In the genomic region with DNA sequence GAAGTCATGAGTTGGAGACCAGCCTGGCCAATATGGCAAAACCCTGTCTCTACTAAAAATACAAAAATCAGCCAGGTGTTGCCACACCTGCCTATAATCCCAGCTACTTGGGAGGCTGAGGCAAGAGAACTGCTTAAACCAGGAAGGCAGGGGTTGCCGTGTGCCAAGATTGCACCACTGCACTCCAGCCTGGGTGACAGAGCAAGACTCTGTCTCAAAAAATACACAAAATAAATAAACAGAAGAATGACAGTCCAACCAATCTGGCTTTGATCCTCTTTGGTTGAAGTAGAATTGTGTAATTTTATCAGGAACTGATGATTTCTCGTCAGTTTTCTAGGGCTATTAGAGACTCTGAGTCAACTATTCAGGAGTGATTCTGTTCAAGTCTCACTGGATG, we compare ENCODE assay signal across 24 cellular contexts.
DNase-seq lines count a peak whose midpoint lies in the region; ATAC-seq, FAIRE-seq and TF ChIP-seq lines count a peak whose summit lies in the region.
"Had no signal": no experiment of that assay in that cellular context is flagged by ENCODE, and none has a peak within 500 bp of the region (broad histone marks: within the 10 kb centered on the region; RNA-seq: fewer than 3 reads in every experiment).

No MANE protein-coding gene starts in this region.

- DNase-seq in MCF 10A (ENCODE audit: unreplicated experiment) (peak; percentile 8), mammary epithelial cell (no peak), HepG2 (ENCODE audit: low spot score) (peak; percentile 16), progenitor cell of endocrine pancreas (ENCODE audit: low spot score, unreplicated experiment) (no peak), GM12892 (ENCODE audit: insufficient read length) (no peak)
- DNase-seq: 8988T; ACHN; AML-193; BE2C; CD4-positive, alpha-beta T cell; CD8-positive, alpha-beta memory T cell; DMS 273 treated with DMSO at 0.1 percent for 48 hours; DMS79; GF-D8; GM23248; H7; HCEC 1CT had no signal

- H3K4me1 ChIP-seq in mammary epithelial cell (ENCODE audit: insufficient read depth, low read length), result no peaks in the 10 kb centered on the region
- H3K4me1 ChIP-seq in HepG2 (ENCODE audit: insufficient read depth, low read length), result peaks cover 8% of the 10 kb centered on the region; the same call in 1 of the 2 replicates
- H3K4me1 ChIP-seq: A549, BE2C had no signal

- no peak overlapping the region for H3K4me3 Mint-ChIP-seq in MCF 10A (ENCODE audit: unreplicated experiment)
- H3K4me3 Mint-ChIP-seq in progenitor cell of endocrine pancreas (ENCODE audit: low read depth), result no peak overlapping the region
- H3K4me3 Mint-ChIP-seq: CD14-positive monocyte; CD4-positive, alpha-beta T cell; CD8-positive, alpha-beta memory T cell had no signal

- intact Hi-C loops in MCF 10A (cut with micrococcal nuclease), result no loop called here
- intact Hi-C loops in mammary epithelial cell (cut with micrococcal nuclease), result no loop called here
- intact Hi-C loops in HepG2 (cut with micrococcal nuclease; ENCODE audit: unreplicated experiment), result no loop called here

- TF ChIP-seq POLR2A in HepG2 (IDR thresholded peaks at IDR 0.05; ENCODE audit: insufficient read depth in 1 of 2, low read depth in 2 of 2, low read length in 2 of 2) (no peak), GM12892 (IDR thresholded peaks at IDR 0.05; ENCODE audit: low read depth, low read length) (no peak)

- 98% methylated on average over 2 of the region's 2 CpGs for WGBS in mammary epithelial cell (ENCODE audit: low coverage, missing lambda C conversion rate)
- WGBS in HepG2 (ENCODE audit: low lambda C conversion rate), result 61% methylated on average over 2 of the region's 2 CpGs

- FAIRE-seq in HepG2 (lab: Jason Lieb, UNC) (peak; percentile 42), GM12892 (lab: Jason Lieb, UNC) (no peak)
- FAIRE-seq: A549, D721Med, GM12891, H1 had no signal

- H3K9me3 Mint-ChIP-seq in MCF 10A (ENCODE audit: unreplicated experiment) (no peaks in the 10 kb centered on the region), progenitor cell of endocrine pancreas (ENCODE audit: low read depth) (no peaks in the 10 kb centered on the region)
- H3K9me3 Mint-ChIP-seq: CD4-positive, alpha-beta T cell; CD8-positive, alpha-beta memory T cell had no signal

- H3K27me3 ChIP-seq in mammary epithelial cell (ENCODE audit: insufficient read depth, low read length) (no peaks in the 10 kb centered on the region), HepG2 (ENCODE audit: control insufficient read depth in 1 of 2, insufficient read depth in 2 of 2, low read length in 2 of 2) (no peaks in the 10 kb centered on the region)
- H3K27me3 ChIP-seq: BE2C; BLaER1 treated with 17β-estradiol and CSF1 and Interleukin-3, amounts not matched to agents 10 nM and 100 nM had no signal

- H3K4me3 ChIP-seq in mammary epithelial cell (replicated peaks in 1 of 3; ENCODE audit: insufficient read depth in 1 of 3, low read depth in 2 of 3, low read length in 3 of 3) (no peak overlapping the region), HepG2 (replicated peaks in 1 of 3; ENCODE audit: insufficient read depth in 1 of 3, low read depth in 2 of 3, low read length in 3 of 3) (no peak overlapping the region)
- H3K4me3 ChIP-seq: A549; BLaER1 treated with 17β-estradiol and CSF1 and Interleukin-3, amounts not matched to agents 10 nM and 100 nM; GM23248 had no signal

- H3K4me1 Mint-ChIP-seq in MCF 10A (ENCODE audit: insufficient read depth, unreplicated experiment) (no peaks in the 10 kb centered on the region), progenitor cell of endocrine pancreas (ENCODE audit: low read depth) (no peaks in the 10 kb centered on the region)
- H3K4me1 Mint-ChIP-seq: CD14-positive monocyte had no signal

- H3K36me3 ChIP-seq in mammary epithelial cell (ENCODE audit: insufficient read depth, low read length) (peaks cover 4% of the 10 kb centered on the region), HepG2 (replicated peaks in 1 of 2; ENCODE audit: control insufficient read depth in 1 of 2, insufficient read depth in 2 of 2, low read length in 2 of 2) (peaks cover 24 to 53% of the 10 kb centered on the region in 2 experiments)

- H4K20me1 ChIP-seq in mammary epithelial cell (ENCODE audit: insufficient read depth, low read length) (no peaks in the 10 kb centered on the region), HepG2 (ENCODE audit: insufficient read depth, low read length) (no peaks in the 10 kb centered on the region)

- H3K36me3 Mint-ChIP-seq in MCF 10A (ENCODE audit: insufficient read depth, unreplicated experiment), result peaks cover 52% of the 10 kb centered on the region
- H3K36me3 Mint-ChIP-seq in progenitor cell of endocrine pancreas (ENCODE audit: insufficient read depth), result peaks cover 14% of the 10 kb centered on the region

- H3K9ac ChIP-seq in mammary epithelial cell (ENCODE audit: insufficient read depth, low read length), result no peak overlapping the region
- H3K9ac ChIP-seq in HepG2 (ENCODE audit: insufficient read depth, low read depth, low read length), result no peak overlapping the region
- H3K9ac ChIP-seq: BLaER1 treated with 17β-estradiol and CSF1 and Interleukin-3, amounts not matched to agents 10 nM and 100 nM; GM23248 had no signal

- TF ChIP-seq EP300 in HepG2 (IDR thresholded peaks at IDR 0.05; ENCODE audit: low read depth in 2 of 2, low read length in 2 of 2) (no peak), HepG2 (CRISPR knock-in tag; IDR thresholded peaks at IDR 0.05; ENCODE audit: borderline replicate concordance) (no peak)

- H3K9me3 ChIP-seq in mammary epithelial cell (replicated peaks; ENCODE audit: insufficient read depth, low read length) (no peaks in the 10 kb centered on the region), HepG2 (ENCODE audit: low read length) (no peaks in the 10 kb centered on the region)
- H3K9me3 ChIP-seq: A549; BE2C; BLaER1 treated with 17β-estradiol and CSF1 and Interleukin-3, amounts not matched to agents 10 nM and 100 nM had no signal

- H3K27me3 Mint-ChIP-seq in MCF 10A (ENCODE audit: insufficient read depth, unreplicated experiment), result no peaks in the 10 kb centered on the region
- no peaks in the 10 kb centered on the region for H3K27me3 Mint-ChIP-seq in progenitor cell of endocrine pancreas
- H3K27me3 Mint-ChIP-seq: CD4-positive, alpha-beta T cell; CD8-positive, alpha-beta memory T cell had no signal

- POLR2A ChIA-PET in MCF 10A (lab: Yijun Ruan, JAX), result interaction anchor here (1.0 kb wide), 1 partner anchor 50 kb away, joined by 3 read pairs; no protein-coding TSS in a partner anchor
- POLR2A ChIA-PET in HepG2 (lab: Yijun Ruan, JAX), result no interaction called here

- TF ChIP-seq CTCF in MCF 10A (IDR thresholded peaks at IDR 0.05; ENCODE audit: unreplicated experiment), result no peak
- no peak for TF ChIP-seq CTCF in mammary epithelial cell (conservative IDR thresholded peaks at IDR 0.05 in 1 of 2, IDR thresholded peaks at IDR 0.05 in 1 of 2; ENCODE audit: extremely low read depth in 1 of 2, insufficient read depth in 1 of 2, low read depth in 1 of 2, low read length in 2 of 2)
- no peak for TF ChIP-seq CTCF in HepG2 (CRISPR knock-in tag; IDR thresholded peaks at IDR 0.05)
- TF ChIP-seq CTCF in progenitor cell of endocrine pancreas (IDR thresholded peaks at IDR 0.05; ENCODE audit: unreplicated experiment), result no peak

- no peak overlapping the region for H3K4me2 ChIP-seq in mammary epithelial cell (ENCODE audit: insufficient read depth, low read depth, low read length)
- no peak overlapping the region for H3K4me2 ChIP-seq in HepG2 (ENCODE audit: low read depth, low read length)
- H3K4me2 ChIP-seq: A549; BLaER1 treated with 17β-estradiol and CSF1 and Interleukin-3, amounts not matched to agents 10 nM and 100 nM had no signal

- BruUV-seq in MCF 10A (replicated peaks; lab: Mats Ljungman, UMichigan) (no TSS peak), mammary epithelial cell (replicated peaks; lab: Mats Ljungman, UMichigan) (no TSS peak), HepG2 (replicated peaks; lab: Mats Ljungman, UMichigan) (no TSS peak)

- TF ChIP-seq RAD21 in HepG2 (CRISPR knock-in tag; IDR thresholded peaks at IDR 0.05), result no peak

- H3K27ac Mint-ChIP-seq in MCF 10A (ENCODE audit: low read depth, unreplicated experiment) (no peak overlapping the region), progenitor cell of endocrine pancreas (peak overlapping the region; percentile 62)
- H3K27ac Mint-ChIP-seq: CD4-positive, alpha-beta T cell had no signal

- ATAC-seq in HepG2 (no peak), GM21717 (IDR thresholded peaks at IDR 0.05; ENCODE audit: unreplicated experiment) (no peak)
- ATAC-seq: A549 had no signal

- dilution Hi-C loops in mammary epithelial cell (cut with HindIII; ENCODE audit: low sequenced_read_pairs), result no loop called here

- in situ Hi-C loops in mammary epithelial cell (cut with MboI; ENCODE audit: low sequenced_read_pairs in 2 of 2) (no loop called here), HepG2 (cut with HindIII; ENCODE audit: extremely low pct_ligation_motif_present, low pct_unique_long_range_greater_than_20kb) (no loop called here)

- H3K27ac ChIP-seq in mammary epithelial cell (ENCODE audit: insufficient read depth, low read depth, low read length), result no peak overlapping the region
- no peak overlapping the region for H3K27ac ChIP-seq in HepG2 (ENCODE audit: extremely low read length, insufficient read depth, low read length)
- H3K27ac ChIP-seq: A549; BLaER1 treated with 17β-estradiol and CSF1 and Interleukin-3, amounts not matched to agents 10 nM and 100 nM; GM23248 had no signal

- CTCF ChIA-PET in MCF 10A (lab: Yijun Ruan, JAX) (interaction anchor here (1.0 kb wide), 1 partner anchor 18 kb away, joined by 5 read pairs; no protein-coding TSS in a partner anchor), mammary epithelial cell (lab: Charles Lee; ENCODE audit: low non-redundant PET) (no interaction called here), HepG2 (lab: Yijun Ruan, JAX; ENCODE audit: low intra/inter-chr PET ratio, low total read pairs) (no interaction called here)

- no peak overlapping the region for H2AFZ ChIP-seq in mammary epithelial cell (ENCODE audit: low read depth, low read length)
- H2AFZ ChIP-seq in HepG2 (ENCODE audit: low read length), result no peak overlapping the region
- H2AFZ ChIP-seq: GM23248 had no signal

- H3K79me2 ChIP-seq in mammary epithelial cell (ENCODE audit: insufficient read depth, low read length), result no peaks in the 10 kb centered on the region
- no peaks in the 10 kb centered on the region for H3K79me2 ChIP-seq in HepG2 (ENCODE audit: insufficient read depth, low read length)

TF ChIP-seq in HepG2, 621 proteins besides CTCF, POLR2A, EP300 and RAD21 (continues in another document):
- no peak for TF ChIP-seq ZNF737 (CRISPR knock-in tag; IDR thresholded peaks at IDR 0.05; ENCODE audit: borderline replicate concordance)
- TF ChIP-seq RXRA (CRISPR knock-in tag; IDR thresholded peaks at IDR 0.05), result no peak
- TF ChIP-seq SALL1 (CRISPR knock-in tag; IDR thresholded peaks at IDR 0.05), result no peak
- no peak for TF ChIP-seq ZEB1 (IDR thresholded peaks at IDR 0.05; ENCODE audit: insufficient replicate concordance, low read depth)
- peak; percentile 53; the same call in 1 of the 2 replicates for TF ChIP-seq CEBPB (IDR thresholded peaks at IDR 0.05; ENCODE audit: borderline replicate concordance, low read depth, low read length)
- 0 out of 2 replicates have a peak, but pooled peaks have one; percentile 22 for TF ChIP-seq FOSL2 (CRISPR knock-in tag; IDR thresholded peaks at IDR 0.05)
- TF ChIP-seq ZNF264 (CRISPR knock-in tag; IDR thresholded peaks at IDR 0.05), result no peak

Comparison
In these comparisons a context has a peak if more than half of its experiments do, and no peak if none do; other contexts are left out.
1. DNase-seq: peak in MCF 10A (single experiment) and HepG2 (single experiment); none in mammary epithelial cell (single experiment), progenitor cell of endocrine pancreas (single experiment) and GM12892 (single experiment).